ENCODE assay signal across 17 cellular contexts in the genomic region with DNA sequence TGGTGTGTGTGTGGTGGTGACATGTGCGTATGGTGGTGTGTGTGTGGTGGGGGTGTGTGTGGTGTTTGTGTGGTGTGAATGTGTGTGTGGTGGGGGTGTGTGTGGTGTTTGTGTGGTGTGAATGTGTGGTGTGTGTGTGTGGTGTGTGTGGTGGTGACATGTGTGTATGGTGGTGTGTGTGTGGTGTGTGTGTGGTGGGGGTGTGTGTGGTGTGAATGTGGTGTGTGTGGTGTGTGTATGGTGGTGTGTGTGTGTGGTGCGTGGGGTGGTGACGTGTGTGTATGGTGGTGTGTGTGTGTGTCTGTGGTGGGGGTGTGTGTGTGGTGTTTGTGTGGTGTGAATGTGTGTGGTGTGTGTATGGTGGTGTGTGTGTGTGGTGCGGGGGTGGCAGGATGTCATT.
DNase-seq lines count a peak whose midpoint lies in the region; ATAC-seq and TF ChIP-seq lines count a peak whose summit lies in the region.
"Had no signal": no experiment of that assay in that cellular context is flagged by ENCODE, and none has a peak within 500 bp of the region (broad histone marks: within the 10 kb centered on the region; RNA-seq: fewer than 3 reads in every experiment).

No MANE protein-coding gene starts in this region.

- no peak overlapping the region for H2BK20ac ChIP-seq in H9 (ENCODE audit: low read depth, low read length, poor library complexity, severe bottlenecking)

- H3K4me3 Mint-ChIP-seq in H9, result no peak overlapping the region
- H3K4me3 Mint-ChIP-seq in endothelial cell (ENCODE audit: unreplicated experiment), result peak overlapping the region; percentile 22
- H3K4me3 Mint-ChIP-seq in GM23338, result no peak overlapping the region
- H3K4me3 Mint-ChIP-seq: CD4-positive, alpha-beta memory T cell; HFFc6 had no signal

- H3K23me2 ChIP-seq in H9 (ENCODE audit: insufficient read length, low read depth, low read length, poor library complexity, severe bottlenecking), result peaks cover 4% of the 10 kb centered on the region

- H3K36me3 Mint-ChIP-seq in H9 (ENCODE audit: insufficient read depth in 1 of 3, low read depth in 3 of 3) (peaks cover 0 to 3% (median 0%) of the 10 kb centered on the region in 3 experiments; a peak in 1 of 7 replicates), endothelial cell (ENCODE audit: low read depth, unreplicated experiment) (peaks cover 17% of the 10 kb centered on the region), GM23338 (ENCODE audit: low read depth) (peaks cover 32% of the 10 kb centered on the region)
- H3K36me3 Mint-ChIP-seq: CD4-positive, alpha-beta memory T cell had no signal

- no peak overlapping the region for H2BK5ac ChIP-seq in H9 (ENCODE audit: insufficient read length, low read length)
- H2BK5ac ChIP-seq in neuronal stem cell (ENCODE audit: low read length), result no peak overlapping the region

- H3K18ac ChIP-seq in H9 (ENCODE audit: insufficient read length, low read depth, low read length) (peak overlapping the region; percentile 36), neuronal stem cell (ENCODE audit: low read length) (peak overlapping the region; percentile 33)

- H3K27me3 Mint-ChIP-seq in H9 (ENCODE audit: low read depth), result peaks cover 6% of the 10 kb centered on the region
- H3K27me3 Mint-ChIP-seq in endothelial cell (ENCODE audit: unreplicated experiment), result peaks cover 25% of the 10 kb centered on the region
- peaks cover 3% of the 10 kb centered on the region for H3K27me3 Mint-ChIP-seq in GM23338 (ENCODE audit: insufficient read depth, low read depth, poor library complexity)
- H3K27me3 Mint-ChIP-seq: CD4-positive, alpha-beta memory T cell had no signal

- H3K4ac ChIP-seq in H9 (ENCODE audit: low read depth, low read length) (no peak overlapping the region), neuronal stem cell (ENCODE audit: low read length) (no peak overlapping the region)

- H3K9me2 ChIP-seq in GM23338 (ENCODE audit: insufficient read depth), result no peaks in the 10 kb centered on the region

- no peak overlapping the region for H2AFZ ChIP-seq in H9 (ENCODE audit: low read length)
- H2AFZ ChIP-seq in neuronal stem cell (ENCODE audit: low read length), result no peak overlapping the region
- no peak overlapping the region for H2AFZ ChIP-seq in GM23338

- DNase-seq in H9 (no peak), RWPE2 (ENCODE audit: low spot score) (peak; percentile 30), endothelial cell (ENCODE audit: low spot score) (no peak), neuronal stem cell (ENCODE audit: low spot score) (no peak), SJCRH30 (no peak), GM23338 (ENCODE audit: low spot score) (no peak)
- no peak for DNase-seq in effector memory CD4-positive, alpha-beta T cell
- DNase-seq: BE2C; CD4-positive, alpha-beta memory T cell; DMS79; HFFc6; KG1 had no signal

- H3K27ac ChIP-seq in H9 (ENCODE audit: insufficient read length, low read depth, low read length), result no peak overlapping the region
- H3K27ac ChIP-seq in RWPE2 (ENCODE audit: poor library complexity, severe bottlenecking), result no peak overlapping the region
- no peak overlapping the region for H3K27ac ChIP-seq in neuronal stem cell (replicated peaks; ENCODE audit: low read length)
- no peak overlapping the region for H3K27ac ChIP-seq in effector memory CD4-positive, alpha-beta T cell (ENCODE audit: insufficient read depth, low read length, poor library complexity, severe bottlenecking)
- no peak overlapping the region for H3K27ac ChIP-seq in SJCRH30
- no peak overlapping the region for H3K27ac ChIP-seq in GM23338 (ENCODE audit: low read depth)
- H3K27ac ChIP-seq: A549, C4-2B had no signal

- no peak overlapping the region for H3T11ph ChIP-seq in H9 (ENCODE audit: low read length)

- H4K91ac ChIP-seq in H9 (ENCODE audit: insufficient read length, low read depth, low read length) (no peak overlapping the region), neuronal stem cell (ENCODE audit: low read depth, low read length, poor library complexity) (peak overlapping the region; percentile 73)

- H2BK120ac ChIP-seq in H9 (ENCODE audit: low read depth, low read length, poor library complexity, severe bottlenecking) (no peak overlapping the region), neuronal stem cell (ENCODE audit: low read depth, low read length) (no peak overlapping the region)

- H4K8ac ChIP-seq in H9 (replicated peaks; ENCODE audit: insufficient read length, low read depth, low read length) (no peak overlapping the region), neuronal stem cell (ENCODE audit: low read depth, low read length) (peak overlapping the region; percentile 49)

- H3K27me3 ChIP-seq in H9 (ENCODE audit: insufficient read depth, low read length) (no peaks in the 10 kb centered on the region; the same call in 1 of the 2 replicates), RWPE2 (ENCODE audit: insufficient read depth, poor library complexity, severe bottlenecking) (no peaks in the 10 kb centered on the region), neuronal stem cell (ENCODE audit: control insufficient read depth in 3 of 3, insufficient read depth in 3 of 3, low read depth in 1 of 3, low read length in 3 of 3) (peaks cover 0 to 4% (median 0%) of the 10 kb centered on the region in 3 experiments), SJCRH30 (0 out of 2 replicates have a peak, but pooled peaks cover 3% of the 10 kb centered on the region), GM23338 (ENCODE audit: insufficient read depth) (no peaks in the 10 kb centered on the region)
- no peaks in the 10 kb centered on the region for H3K27me3 ChIP-seq in effector memory CD4-positive, alpha-beta T cell (replicated peaks; ENCODE audit: control insufficient read depth, insufficient read depth, low read length, poor library complexity, severe bottlenecking)
- H3K27me3 ChIP-seq: BE2C had no signal

- H2BK12ac ChIP-seq in H9 (ENCODE audit: insufficient read length, low read depth, low read length) (no peak overlapping the region), neuronal stem cell (ENCODE audit: low read length) (peak overlapping the region; percentile 53)

- H3K4me2 ChIP-seq in H9 (ENCODE audit: insufficient read depth, insufficient read length, low read length), result no peak overlapping the region
- H3K4me2 ChIP-seq in neuronal stem cell (ENCODE audit: insufficient read depth, low read length, poor library complexity, severe bottlenecking), result no peak overlapping the region
- no peak overlapping the region for H3K4me2 ChIP-seq in GM23338
- H3K4me2 ChIP-seq: A549 had no signal

- H3K36me3 ChIP-seq in RWPE2 (ENCODE audit: low read depth) (no peaks in the 10 kb centered on the region), neuronal stem cell (replicated peaks in 1 of 2; ENCODE audit: control insufficient read depth in 2 of 2, insufficient read depth in 2 of 2, low read length in 2 of 2) (peaks cover 0 to 4% of the 10 kb centered on the region in 2 donors), SJCRH30 (no peaks in the 10 kb centered on the region), GM23338 (ENCODE audit: insufficient read depth) (no peaks in the 10 kb centered on the region; the same call in 1 of the 2 replicates)
- no peaks in the 10 kb centered on the region for H3K36me3 ChIP-seq in effector memory CD4-positive, alpha-beta T cell (ENCODE audit: control insufficient read depth, insufficient read depth, low read length)
- H3K36me3 ChIP-seq: BE2C, HAP-1 had no signal

- H3F3A ChIP-seq in GM23338 (replicated peaks; ENCODE audit: low read depth), result no peaks in the 10 kb centered on the region

- no peak for TF ChIP-seq CTCF in H9 (conservative IDR thresholded peaks at IDR 0.05)
- TF ChIP-seq CTCF in RWPE2 (IDR thresholded peaks at IDR 0.05; ENCODE audit: poor library complexity, severe bottlenecking), result no peak
- no peak for TF ChIP-seq CTCF in endothelial cell (IDR thresholded peaks at IDR 0.05; ENCODE audit: unreplicated experiment)
- no peak for TF ChIP-seq CTCF in GM23338 (conservative IDR thresholded peaks at IDR 0.05; ENCODE audit: low read depth in 2 of 2)

- H3K27ac Mint-ChIP-seq in H9 (peak overlapping the region in 1 of 3 experiments; percentile 6; a peak in 1 of 7 replicates), endothelial cell (ENCODE audit: unreplicated experiment) (no peak overlapping the region), GM23338 (no peak overlapping the region)
- H3K27ac Mint-ChIP-seq: HFFc6 had no signal

- H3K79me2 ChIP-seq in H9 (ENCODE audit: insufficient read depth, low read length) (no peaks in the 10 kb centered on the region), GM23338 (replicated peaks; ENCODE audit: insufficient read depth) (no peaks in the 10 kb centered on the region)

- H2BK15ac ChIP-seq in H9 (ENCODE audit: low read depth, low read length), result no peak overlapping the region
- peak overlapping the region; percentile 15 for H2BK15ac ChIP-seq in neuronal stem cell (ENCODE audit: low read length)

- H3K23ac ChIP-seq in H9 (ENCODE audit: insufficient read length, low read depth, low read length), result no peak overlapping the region
- H3K23ac ChIP-seq in neuronal stem cell (ENCODE audit: low read depth, low read length, poor library complexity), result peak overlapping the region; percentile 94

- H3K9me3 ChIP-seq in H9 (ENCODE audit: control insufficient read depth, low read depth, low read length) (no peaks in the 10 kb centered on the region), RWPE2 (ENCODE audit: severe bottlenecking) (no peaks in the 10 kb centered on the region), neuronal stem cell (replicated peaks in 1 of 2; ENCODE audit: control insufficient read depth in 2 of 2, insufficient read depth in 1 of 2, low read depth in 1 of 2, low read length in 2 of 2) (peaks cover 0 to 6% of the 10 kb centered on the region in 2 donors), SJCRH30 (replicated peaks) (no peaks in the 10 kb centered on the region)
- H3K9me3 ChIP-seq in effector memory CD4-positive, alpha-beta T cell (ENCODE audit: control insufficient read depth, low read length), result no peaks in the 10 kb centered on the region
- H3K9me3 ChIP-seq: A549, BE2C, HAP-1 had no signal

- no peak overlapping the region for H3K56ac ChIP-seq in H9 (ENCODE audit: insufficient read length, low read depth, low read length)

- no peak overlapping the region for H4K5ac ChIP-seq in H9 (ENCODE audit: insufficient read length, low read depth, low read length)

- H3K9me3 Mint-ChIP-seq in H9 (no peaks in the 10 kb centered on the region), endothelial cell (ENCODE audit: unreplicated experiment) (peaks cover 30% of the 10 kb centered on the region), GM23338 (peaks cover 93% of the 10 kb centered on the region)
- H3K9me3 Mint-ChIP-seq: CD4-positive, alpha-beta memory T cell had no signal

- H2AK5ac ChIP-seq in H9 (ENCODE audit: insufficient read length, low read length) (no peak overlapping the region), neuronal stem cell (ENCODE audit: low read depth, low read length) (peak overlapping the region; percentile 35)

- ATAC-seq in RWPE2 (ENCODE audit: low read depth), result no peak
- no peak for ATAC-seq in GM23338
- ATAC-seq in HG02981 (IDR thresholded peaks at IDR 0.05; ENCODE audit: unreplicated experiment), result no peak
- ATAC-seq: A549, GM12878 had no signal

- H3K4me1 ChIP-seq in H9 (ENCODE audit: insufficient read depth, low read length) (no peaks in the 10 kb centered on the region), RWPE2 (ENCODE audit: insufficient read depth, poor library complexity, severe bottlenecking) (no peaks in the 10 kb centered on the region), neuronal stem cell (ENCODE audit: control insufficient read depth in 2 of 2, insufficient read depth in 1 of 2, low read depth in 1 of 2, low read length in 2 of 2) (peaks cover 8 to 13% of the 10 kb centered on the region in 2 donors), SJCRH30 (no peaks in the 10 kb centered on the region), GM23338 (ENCODE audit: insufficient read depth) (no peaks in the 10 kb centered on the region)
- H3K4me1 ChIP-seq in effector memory CD4-positive, alpha-beta T cell (ENCODE audit: control insufficient read depth, insufficient read depth, low read length, poor library complexity, severe bottlenecking), result no peaks in the 10 kb centered on the region
- H3K4me1 ChIP-seq: A549, BE2C, HAP-1 had no signal

- H3K4me3 ChIP-seq in RWPE2 (ENCODE audit: severe bottlenecking) (no peak overlapping the region), neuronal stem cell (ENCODE audit: low read length in 2 of 2) (peak overlapping the region in 1 of 2 donors; percentile 68), SJCRH30 (no peak overlapping the region), GM23338 (no peak overlapping the region)
- no peak overlapping the region for H3K4me3 ChIP-seq in effector memory CD4-positive, alpha-beta T cell (ENCODE audit: insufficient read depth, low read depth, low read length, poor library complexity, severe bottlenecking)
- H3K4me3 ChIP-seq: A549, GM12878, HAP-1 had no signal

- H4K20me1 ChIP-seq in H9 (ENCODE audit: control insufficient read depth, insufficient read depth, insufficient read length), result no peaks in the 10 kb centered on the region
- H4K20me1 ChIP-seq in GM23338 (replicated peaks; ENCODE audit: insufficient read depth), result no peaks in the 10 kb centered on the region

- H3K9ac ChIP-seq in H9 (ENCODE audit: extremely low read depth, insufficient read length, low read length) (no peak overlapping the region), neuronal stem cell (ENCODE audit: low read depth, low read length, poor library complexity) (peak overlapping the region; percentile 78)

- H3K14ac ChIP-seq in H9 (ENCODE audit: insufficient read depth, low read length), result no peak overlapping the region
- H3K14ac ChIP-seq in neuronal stem cell (ENCODE audit: low read length), result no peak overlapping the region

- H3K4me1 Mint-ChIP-seq in H9, result peaks cover 20 to 26% of the 10 kb centered on the region in 2 experiments
- H3K4me1 Mint-ChIP-seq in endothelial cell (ENCODE audit: unreplicated experiment), result no peaks in the 10 kb centered on the region
- no peaks in the 10 kb centered on the region for H3K4me1 Mint-ChIP-seq in GM23338

- no CpG with 5 or more reads among the region's 4 CpGs for WGBS in H9 (ENCODE audit: extremely low coverage, insufficient read length, low lambda C conversion rate)
- 100% methylated on average over 1 of the region's 4 CpGs; no CpG with 5 or more reads in 1 of the 2 donors for WGBS in neuronal stem cell (ENCODE audit: extremely low coverage in 2 of 2, insufficient read length in 2 of 2, insufficient replicate concordance in 1 of 2), 2 donors

- H3K79me1 ChIP-seq in H9 (ENCODE audit: insufficient read depth, low read depth, low read length, poor library complexity, severe bottlenecking), result no peaks in the 10 kb centered on the region
- no peaks in the 10 kb centered on the region for H3K79me1 ChIP-seq in neuronal stem cell (ENCODE audit: low read depth, low read length)
